Comparison of ENCODE assay signal across 1 cellular context in the genomic region with DNA sequence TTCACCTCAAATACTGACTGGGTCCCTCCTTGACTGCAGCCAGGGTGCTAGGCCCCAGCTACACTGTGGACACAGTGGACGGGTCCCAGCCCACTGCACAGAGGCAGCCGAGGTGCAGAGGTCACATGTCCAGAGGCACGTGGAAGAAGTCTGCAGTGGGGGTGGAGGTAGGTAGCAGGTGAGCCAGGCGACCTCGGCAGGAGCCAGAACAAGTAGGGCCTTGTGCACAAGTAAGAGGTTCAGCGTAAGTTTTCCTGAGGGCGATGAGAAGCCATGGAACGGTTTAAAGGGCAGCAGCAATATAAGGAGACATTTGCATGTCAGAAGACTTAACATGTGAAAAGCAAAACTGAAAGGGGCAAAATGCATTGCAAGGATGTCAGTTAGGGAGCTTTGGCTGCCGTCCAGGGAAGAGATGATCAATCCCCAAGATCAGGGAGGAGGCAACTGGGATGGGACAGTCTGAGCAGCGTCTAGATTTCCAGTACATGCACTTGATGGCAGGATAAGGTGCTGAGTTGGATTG.
TF ChIP-seq lines count a peak whose summit lies in the region.

No MANE protein-coding gene starts in this region.

TF ChIP-seq in HepG2, 621 proteins besides CTCF, POLR2A, EP300 and RAD21 (continued from another document and continues in another):
- TF ChIP-seq, protein P1, sequence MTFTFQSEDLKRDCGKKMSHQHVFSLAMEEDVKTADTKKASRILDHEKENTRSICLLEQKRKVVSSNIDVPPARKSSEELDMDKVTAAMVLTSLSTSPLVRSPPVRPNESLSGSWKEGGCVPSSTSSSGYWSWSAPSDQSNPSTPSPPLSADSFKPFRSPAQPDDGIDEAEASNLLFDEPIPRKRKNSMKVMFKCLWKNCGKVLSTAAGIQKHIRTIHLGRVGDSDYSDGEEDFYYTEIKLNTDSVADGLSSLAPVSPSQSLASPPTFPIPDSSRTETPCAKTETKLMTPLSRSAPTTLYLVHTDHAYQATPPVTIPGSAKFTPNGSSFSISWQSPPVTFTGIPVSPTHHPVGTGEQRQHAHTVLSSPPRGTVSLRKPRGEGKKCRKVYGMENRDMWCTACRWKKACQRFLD (CRISPR knock-in tag; IDR thresholded peaks at IDR 0.05; ENCODE audit: borderline replicate concordance): no peak
- no peak for TF ChIP-seq HMG20B (CRISPR knock-in tag; conservative IDR thresholded peaks at IDR 0.05)
- TF ChIP-seq THYN1 (CRISPR knock-in tag; IDR thresholded peaks at IDR 0.05; ENCODE audit: borderline replicate concordance, low read depth): no peak
- no peak for TF ChIP-seq REL (CRISPR knock-in tag; conservative IDR thresholded peaks at IDR 0.05)
- 0 out of 2 replicates have a peak, but pooled peaks have one; percentile 44 for TF ChIP-seq RARA (CRISPR knock-in tag; IDR thresholded peaks at IDR 0.05)
- TF ChIP-seq, protein P2, sequence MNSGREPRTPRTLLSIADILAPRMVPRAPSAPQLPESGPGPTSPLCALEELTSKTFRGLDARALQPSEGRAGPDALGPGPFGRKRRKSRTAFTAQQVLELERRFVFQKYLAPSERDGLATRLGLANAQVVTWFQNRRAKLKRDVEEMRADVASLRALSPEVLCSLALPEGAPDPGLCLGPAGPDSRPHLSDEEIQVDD (CRISPR knock-in tag; IDR thresholded peaks at IDR 0.05; ENCODE audit: borderline replicate concordance): no peak
- TF ChIP-seq ZNF282 (IDR thresholded peaks at IDR 0.05; ENCODE audit: partially characterized antibody): no peak
- TF ChIP-seq RBAK (CRISPR knock-in tag; IDR thresholded peaks at IDR 0.05): no peak
- TF ChIP-seq ZMAT3 (CRISPR knock-in tag; conservative IDR thresholded peaks at IDR 0.05): no peak
- no peak for TF ChIP-seq HOXA9 (CRISPR knock-in tag; IDR thresholded peaks at IDR 0.05; ENCODE audit: borderline replicate concordance)
- peak; percentile 20; the same call in 1 of the 2 replicates for TF ChIP-seq NCOA2 (CRISPR knock-in tag; IDR thresholded peaks at IDR 0.05)
- TF ChIP-seq, protein P3, sequence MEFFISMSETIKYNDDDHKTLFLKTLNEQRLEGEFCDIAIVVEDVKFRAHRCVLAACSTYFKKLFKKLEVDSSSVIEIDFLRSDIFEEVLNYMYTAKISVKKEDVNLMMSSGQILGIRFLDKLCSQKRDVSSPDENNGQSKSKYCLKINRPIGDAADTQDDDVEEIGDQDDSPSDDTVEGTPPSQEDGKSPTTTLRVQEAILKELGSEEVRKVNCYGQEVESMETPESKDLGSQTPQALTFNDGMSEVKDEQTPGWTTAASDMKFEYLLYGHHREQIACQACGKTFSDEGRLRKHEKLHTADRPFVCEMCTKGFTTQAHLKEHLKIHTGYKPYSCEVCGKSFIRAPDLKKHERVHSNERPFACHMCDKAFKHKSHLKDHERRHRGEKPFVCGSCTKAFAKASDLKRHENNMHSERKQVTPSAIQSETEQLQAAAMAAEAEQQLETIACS (CRISPR knock-in tag; IDR thresholded peaks at IDR 0.05): no peak
- TF ChIP-seq ZNF768 (CRISPR knock-in tag; IDR thresholded peaks at IDR 0.05): no peak
- TF ChIP-seq ZNF101 (CRISPR knock-in tag; IDR thresholded peaks at IDR 0.05; ENCODE audit: borderline replicate concordance, low read depth): no peak
- TF ChIP-seq KLF6 (CRISPR knock-in tag; IDR thresholded peaks at IDR 0.05): 0 out of 2 replicates have a peak, but pooled peaks have one; percentile 23
- TF ChIP-seq, protein P4, sequence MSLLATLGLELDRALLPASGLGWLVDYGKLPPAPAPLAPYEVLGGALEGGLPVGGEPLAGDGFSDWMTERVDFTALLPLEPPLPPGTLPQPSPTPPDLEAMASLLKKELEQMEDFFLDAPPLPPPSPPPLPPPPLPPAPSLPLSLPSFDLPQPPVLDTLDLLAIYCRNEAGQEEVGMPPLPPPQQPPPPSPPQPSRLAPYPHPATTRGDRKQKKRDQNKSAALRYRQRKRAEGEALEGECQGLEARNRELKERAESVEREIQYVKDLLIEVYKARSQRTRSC (CRISPR knock-in tag; IDR thresholded peaks at IDR 0.05; ENCODE audit: low read depth): no peak
- no peak for TF ChIP-seq MTF2 (CRISPR knock-in tag; IDR thresholded peaks at IDR 0.05; ENCODE audit: borderline replicate concordance)
- TF ChIP-seq, protein P5, sequence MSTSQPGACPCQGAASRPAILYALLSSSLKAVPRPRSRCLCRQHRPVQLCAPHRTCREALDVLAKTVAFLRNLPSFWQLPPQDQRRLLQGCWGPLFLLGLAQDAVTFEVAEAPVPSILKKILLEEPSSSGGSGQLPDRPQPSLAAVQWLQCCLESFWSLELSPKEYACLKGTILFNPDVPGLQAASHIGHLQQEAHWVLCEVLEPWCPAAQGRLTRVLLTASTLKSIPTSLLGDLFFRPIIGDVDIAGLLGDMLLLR (CRISPR knock-in tag; IDR thresholded peaks at IDR 0.05): 0 out of 2 replicates have a peak, but pooled peaks have one; percentile 51
- TF ChIP-seq, protein P6, sequence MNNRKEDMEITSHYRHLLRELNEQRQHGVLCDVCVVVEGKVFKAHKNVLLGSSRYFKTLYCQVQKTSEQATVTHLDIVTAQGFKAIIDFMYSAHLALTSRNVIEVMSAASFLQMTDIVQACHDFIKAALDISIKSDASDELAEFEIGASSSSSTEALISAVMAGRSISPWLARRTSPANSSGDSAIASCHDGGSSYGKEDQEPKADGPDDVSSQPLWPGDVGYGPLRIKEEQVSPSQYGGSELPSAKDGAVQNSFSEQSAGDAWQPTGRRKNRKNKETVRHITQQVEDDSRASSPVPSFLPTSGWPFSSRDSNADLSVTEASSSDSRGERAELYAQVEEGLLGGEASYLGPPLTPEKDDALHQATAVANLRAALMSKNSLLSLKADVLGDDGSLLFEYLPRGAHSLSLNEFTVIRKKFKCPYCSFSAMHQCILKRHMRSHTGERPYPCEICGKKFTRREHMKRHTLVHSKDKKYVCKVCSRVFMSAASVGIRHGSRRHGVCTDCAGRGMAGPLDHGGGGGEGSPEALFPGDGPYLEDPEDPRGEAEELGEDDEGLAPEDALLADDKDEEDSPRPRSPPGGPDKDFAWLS (CRISPR knock-in tag; IDR thresholded peaks at IDR 0.05; ENCODE audit: borderline replicate concordance): 0 out of 2 replicates have a peak, but pooled peaks have one; percentile 57
- TF ChIP-seq ZNF605 (CRISPR knock-in tag; IDR thresholded peaks at IDR 0.05): no peak
- no peak for TF ChIP-seq TMF1 (CRISPR knock-in tag; IDR thresholded peaks at IDR 0.05; ENCODE audit: low read depth)
- TF ChIP-seq ZNF850 (CRISPR knock-in tag; conservative IDR thresholded peaks at IDR 0.05): no peak
- TF ChIP-seq ISL2 (CRISPR knock-in tag; IDR thresholded peaks at IDR 0.05): no peak
- no peak for TF ChIP-seq ZNF883 (CRISPR knock-in tag; IDR thresholded peaks at IDR 0.05; ENCODE audit: not compliant biosample characterization)
- TF ChIP-seq ZNF737 (CRISPR knock-in tag; IDR thresholded peaks at IDR 0.05; ENCODE audit: borderline replicate concordance): no peak
- TF ChIP-seq, protein P7, sequence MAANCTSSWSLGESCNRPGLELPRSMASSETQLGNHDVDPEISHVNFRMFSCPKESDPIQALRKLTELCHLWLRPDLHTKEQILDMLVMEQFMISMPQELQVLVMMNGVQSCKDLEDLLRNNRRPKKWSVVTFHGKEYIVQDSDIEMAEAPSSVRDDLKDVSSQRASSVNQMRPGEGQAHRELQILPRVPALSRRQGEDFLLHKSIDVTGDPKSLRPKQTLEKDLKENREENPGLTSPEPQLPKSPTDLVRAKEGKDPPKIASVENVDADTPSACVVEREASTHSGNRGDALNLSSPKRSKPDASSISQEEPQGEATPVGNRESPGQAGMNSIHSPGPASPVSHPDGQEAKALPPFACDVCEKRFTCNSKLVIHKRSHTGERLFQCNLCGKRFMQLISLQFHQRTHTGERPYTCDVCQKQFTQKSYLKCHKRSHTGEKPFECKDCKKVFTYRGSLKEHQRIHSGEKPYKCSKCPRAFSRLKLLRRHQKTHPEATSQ (CRISPR knock-in tag; IDR thresholded peaks at IDR 0.05; ENCODE audit: borderline replicate concordance): no peak
- TF ChIP-seq ZNF331 (CRISPR knock-in tag; IDR thresholded peaks at IDR 0.05): no peak; the same call in 1 of the 2 replicates
- TF ChIP-seq FIP1L1 (IDR thresholded peaks at IDR 0.05; ENCODE audit: borderline replicate concordance, insufficient read depth, low read depth, low read length): no peak
- 0 out of 2 replicates have a peak, but pooled peaks have one; percentile 34 for TF ChIP-seq GATAD1 (CRISPR knock-in tag; IDR thresholded peaks at IDR 0.05)
- TF ChIP-seq TBX3 (IDR thresholded peaks at IDR 0.05; ENCODE audit: borderline replicate concordance): no peak
- TF ChIP-seq, protein P8, sequence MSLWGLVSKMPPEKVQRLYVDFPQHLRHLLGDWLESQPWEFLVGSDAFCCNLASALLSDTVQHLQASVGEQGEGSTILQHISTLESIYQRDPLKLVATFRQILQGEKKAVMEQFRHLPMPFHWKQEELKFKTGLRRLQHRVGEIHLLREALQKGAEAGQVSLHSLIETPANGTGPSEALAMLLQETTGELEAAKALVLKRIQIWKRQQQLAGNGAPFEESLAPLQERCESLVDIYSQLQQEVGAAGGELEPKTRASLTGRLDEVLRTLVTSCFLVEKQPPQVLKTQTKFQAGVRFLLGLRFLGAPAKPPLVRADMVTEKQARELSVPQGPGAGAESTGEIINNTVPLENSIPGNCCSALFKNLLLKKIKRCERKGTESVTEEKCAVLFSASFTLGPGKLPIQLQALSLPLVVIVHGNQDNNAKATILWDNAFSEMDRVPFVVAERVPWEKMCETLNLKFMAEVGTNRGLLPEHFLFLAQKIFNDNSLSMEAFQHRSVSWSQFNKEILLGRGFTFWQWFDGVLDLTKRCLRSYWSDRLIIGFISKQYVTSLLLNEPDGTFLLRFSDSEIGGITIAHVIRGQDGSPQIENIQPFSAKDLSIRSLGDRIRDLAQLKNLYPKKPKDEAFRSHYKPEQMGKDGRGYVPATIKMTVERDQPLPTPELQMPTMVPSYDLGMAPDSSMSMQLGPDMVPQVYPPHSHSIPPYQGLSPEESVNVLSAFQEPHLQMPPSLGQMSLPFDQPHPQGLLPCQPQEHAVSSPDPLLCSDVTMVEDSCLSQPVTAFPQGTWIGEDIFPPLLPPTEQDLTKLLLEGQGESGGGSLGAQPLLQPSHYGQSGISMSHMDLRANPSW (CRISPR knock-in tag; IDR thresholded peaks at IDR 0.05; ENCODE audit: borderline replicate concordance): no peak
- TF ChIP-seq, protein P9, sequence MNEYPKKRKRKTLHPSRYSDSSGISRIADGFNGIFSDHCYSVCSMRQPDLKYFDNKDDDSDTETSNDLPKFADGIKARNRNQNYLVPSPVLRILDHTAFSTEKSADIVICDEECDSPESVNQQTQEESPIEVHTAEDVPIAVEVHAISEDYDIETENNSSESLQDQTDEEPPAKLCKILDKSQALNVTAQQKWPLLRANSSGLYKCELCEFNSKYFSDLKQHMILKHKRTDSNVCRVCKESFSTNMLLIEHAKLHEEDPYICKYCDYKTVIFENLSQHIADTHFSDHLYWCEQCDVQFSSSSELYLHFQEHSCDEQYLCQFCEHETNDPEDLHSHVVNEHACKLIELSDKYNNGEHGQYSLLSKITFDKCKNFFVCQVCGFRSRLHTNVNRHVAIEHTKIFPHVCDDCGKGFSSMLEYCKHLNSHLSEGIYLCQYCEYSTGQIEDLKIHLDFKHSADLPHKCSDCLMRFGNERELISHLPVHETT (CRISPR knock-in tag; conservative IDR thresholded peaks at IDR 0.05): no peak
- TF ChIP-seq, protein P10, sequence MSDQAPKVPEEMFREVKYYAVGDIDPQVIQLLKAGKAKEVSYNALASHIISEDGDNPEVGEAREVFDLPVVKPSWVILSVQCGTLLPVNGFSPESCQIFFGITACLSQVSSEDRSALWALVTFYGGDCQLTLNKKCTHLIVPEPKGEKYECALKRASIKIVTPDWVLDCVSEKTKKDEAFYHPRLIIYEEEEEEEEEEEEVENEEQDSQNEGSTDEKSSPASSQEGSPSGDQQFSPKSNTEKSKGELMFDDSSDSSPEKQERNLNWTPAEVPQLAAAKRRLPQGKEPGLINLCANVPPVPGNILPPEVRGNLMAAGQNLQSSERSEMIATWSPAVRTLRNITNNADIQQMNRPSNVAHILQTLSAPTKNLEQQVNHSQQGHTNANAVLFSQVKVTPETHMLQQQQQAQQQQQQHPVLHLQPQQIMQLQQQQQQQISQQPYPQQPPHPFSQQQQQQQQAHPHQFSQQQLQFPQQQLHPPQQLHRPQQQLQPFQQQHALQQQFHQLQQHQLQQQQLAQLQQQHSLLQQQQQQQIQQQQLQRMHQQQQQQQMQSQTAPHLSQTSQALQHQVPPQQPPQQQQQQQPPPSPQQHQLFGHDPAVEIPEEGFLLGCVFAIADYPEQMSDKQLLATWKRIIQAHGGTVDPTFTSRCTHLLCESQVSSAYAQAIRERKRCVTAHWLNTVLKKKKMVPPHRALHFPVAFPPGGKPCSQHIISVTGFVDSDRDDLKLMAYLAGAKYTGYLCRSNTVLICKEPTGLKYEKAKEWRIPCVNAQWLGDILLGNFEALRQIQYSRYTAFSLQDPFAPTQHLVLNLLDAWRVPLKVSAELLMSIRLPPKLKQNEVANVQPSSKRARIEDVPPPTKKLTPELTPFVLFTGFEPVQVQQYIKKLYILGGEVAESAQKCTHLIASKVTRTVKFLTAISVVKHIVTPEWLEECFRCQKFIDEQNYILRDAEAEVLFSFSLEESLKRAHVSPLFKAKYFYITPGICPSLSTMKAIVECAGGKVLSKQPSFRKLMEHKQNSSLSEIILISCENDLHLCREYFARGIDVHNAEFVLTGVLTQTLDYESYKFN (CRISPR knock-in tag; conservative IDR thresholded peaks at IDR 0.05): peak; percentile 59; the same call in 1 of the 2 replicates
- TF ChIP-seq ZKSCAN5 (CRISPR knock-in tag; IDR thresholded peaks at IDR 0.05): no peak
- no peak for TF ChIP-seq SP140L (CRISPR knock-in tag; IDR thresholded peaks at IDR 0.05; ENCODE audit: borderline replicate concordance)
- no peak for TF ChIP-seq CHCHD3 (CRISPR knock-in tag; IDR thresholded peaks at IDR 0.05)
- TF ChIP-seq ZNF615 (CRISPR knock-in tag; IDR thresholded peaks at IDR 0.05; ENCODE audit: borderline replicate concordance): no peak
- TF ChIP-seq RFXANK (CRISPR knock-in tag; IDR thresholded peaks at IDR 0.05): no peak
